ENCODE assay signal across 23 cellular contexts in the genomic region with DNA sequence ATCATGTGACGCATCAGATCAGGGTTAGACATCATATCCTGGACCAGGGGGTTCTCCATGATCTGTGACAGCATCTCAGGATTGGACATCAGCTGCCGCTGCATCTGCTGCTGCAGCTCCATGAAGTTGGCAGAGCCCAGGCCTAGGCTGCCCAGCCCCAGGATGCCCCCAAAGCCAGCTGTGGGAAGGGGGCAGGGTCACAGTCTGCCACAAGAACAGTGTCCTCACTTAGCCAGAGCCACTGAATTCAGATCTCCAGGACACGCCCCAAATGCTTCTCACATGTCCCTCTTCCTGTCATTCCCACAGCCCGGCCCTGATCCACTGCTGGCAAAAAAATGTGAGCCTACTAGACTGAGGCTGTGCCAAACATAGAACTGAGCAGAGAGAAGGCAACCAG. TPM values are rescaled to one million over a fixed set of nuclear protein-coding genes. Genes with fewer than 3 reads are reported as not detected.
DNase-seq lines count a peak whose midpoint lies in the region; ATAC-seq and TF ChIP-seq lines count a peak whose summit lies in the region.
"Had no signal": no experiment of that assay in that cellular context is flagged by ENCODE, and none has a peak within 500 bp of the region (broad histone marks: within the 10 kb centered on the region; RNA-seq: fewer than 3 reads in every experiment).

No MANE protein-coding gene starts in this region.

- no peak overlapping the region for H3K27ac Mint-ChIP-seq in activated T-helper 1 cell treated with anti-CD3 and anti-CD28 coated beads, Interleukin-12 subunit alpha, Interleukin-12 subunit beta, Interleukin-2, Interleukin-4 antibody, amounts not matched to agents 30 ng/mL and 10 ng/mL and 1 ng/mL, durations not matched to agents 14 hours and 24 hours and 36 hours
- H3K27ac Mint-ChIP-seq: activated CD4-positive, alpha-beta T cell treated with anti-CD3 and anti-CD28 coated beads for 36 hours; activated naive CD8-positive, alpha-beta T cell; T-cell had no signal

- no peaks in the 10 kb centered on the region for H3K9me3 ChIP-seq in Peyer's patch
- H3K9me3 ChIP-seq: body of pancreas, uterus had no signal

- peaks cover 24% of the 10 kb centered on the region for H3K4me1 Mint-ChIP-seq in activated T-helper 1 cell treated with anti-CD3 and anti-CD28 coated beads, Interleukin-12 subunit alpha, Interleukin-12 subunit beta, Interleukin-2, Interleukin-4 antibody, amounts not matched to agents 30 ng/mL and 10 ng/mL and 1 ng/mL, durations not matched to agents 14 hours and 24 hours and 36 hours (ENCODE audit: low read depth)

- no peak overlapping the region for H3K27ac ChIP-seq in Peyer's patch
- H3K27ac ChIP-seq: body of pancreas, hepatocyte, uterus had no signal

- peaks cover 29% of the 10 kb centered on the region for H3K36me3 Mint-ChIP-seq in activated T-helper 1 cell treated with anti-CD3 and anti-CD28 coated beads, Interleukin-12 subunit alpha, Interleukin-12 subunit beta, Interleukin-2, Interleukin-4 antibody, amounts not matched to agents 30 ng/mL and 10 ng/mL and 1 ng/mL, durations not matched to agents 14 hours and 24 hours and 36 hours (ENCODE audit: low read depth)
- H3K36me3 Mint-ChIP-seq: activated naive CD8-positive, alpha-beta T cell had no signal

- H3K36me3 ChIP-seq in Peyer's patch = peaks cover 0 to 14% (median 0%) of the 10 kb centered on the region in 3 donors
- H3K36me3 ChIP-seq: uterus had no signal

- peak overlapping the region; percentile 15 for H3K4me3 Mint-ChIP-seq in activated T-helper 1 cell treated with anti-CD3 and anti-CD28 coated beads, Interleukin-12 subunit alpha, Interleukin-12 subunit beta, Interleukin-2, Interleukin-4 antibody, amounts not matched to agents 30 ng/mL and 10 ng/mL and 1 ng/mL, durations not matched to agents 14 hours and 24 hours and 36 hours
- H3K4me3 Mint-ChIP-seq: activated CD4-positive, alpha-beta T cell treated with anti-CD3 and anti-CD28 coated beads for 36 hours; activated naive CD8-positive, alpha-beta T cell; CD14-positive monocyte; T-cell had no signal

- H3K9me3 Mint-ChIP-seq in activated T-helper 1 cell treated with anti-CD3 and anti-CD28 coated beads, Interleukin-12 subunit alpha, Interleukin-12 subunit beta, Interleukin-2, Interleukin-4 antibody, amounts not matched to agents 30 ng/mL and 10 ng/mL and 1 ng/mL, durations not matched to agents 14 hours and 24 hours and 36 hours = no peaks in the 10 kb centered on the region
- H3K9me3 Mint-ChIP-seq: CD14-positive monocyte, T-cell had no signal

- H3K4me3 ChIP-seq in Peyer's patch = no peak overlapping the region
- H3K4me3 ChIP-seq: body of pancreas, hepatocyte, lung, uterus had no signal

- TF ChIP-seq CTCF in GM13976 (IDR thresholded peaks at IDR 0.05; ENCODE audit: borderline replicate concordance, control extremely low read depth, extremely low read depth, insufficient read depth, missing control alignments) (no peak), Peyer's patch (IDR thresholded peaks at IDR 0.05) (no peak)

- H3K27me3 Mint-ChIP-seq in activated T-helper 1 cell treated with anti-CD3 and anti-CD28 coated beads, Interleukin-12 subunit alpha, Interleukin-12 subunit beta, Interleukin-2, Interleukin-4 antibody, amounts not matched to agents 30 ng/mL and 10 ng/mL and 1 ng/mL, durations not matched to agents 14 hours and 24 hours and 36 hours (ENCODE audit: insufficient read depth) = no peaks in the 10 kb centered on the region
- H3K27me3 Mint-ChIP-seq: activated CD4-positive, alpha-beta T cell treated with anti-CD3 and anti-CD28 coated beads for 36 hours; activated naive CD8-positive, alpha-beta T cell; naive thymus-derived CD4-positive, alpha-beta T cell; T-cell had no signal

- no peak for TF ChIP-seq POLR2A in Peyer's patch (IDR thresholded peaks at IDR 0.05)

- ATAC-seq in HG02678 (IDR thresholded peaks at IDR 0.05; ENCODE audit: unreplicated experiment) = no peak
- no peak for ATAC-seq in HG02884 (IDR thresholded peaks at IDR 0.05; ENCODE audit: unreplicated experiment)
- ATAC-seq: activated CD4-positive, alpha-beta T cell treated with anti-CD3 and anti-CD28 coated beads for 36 hours; body of pancreas; naive thymus-derived CD4-positive, alpha-beta T cell; T-cell had no signal

- in situ Hi-C loops in GM13976 (cut with MboI; ENCODE audit: low sequenced_read_pairs, unreplicated experiment) = no loop called here

- intact Hi-C loops in activated T-helper 1 cell treated with anti-CD3 and anti-CD28 coated beads, Interleukin-12 subunit alpha, Interleukin-12 subunit beta, Interleukin-2, Interleukin-4 antibody, amounts not matched to agents 30 ng/mL and 10 ng/mL and 1 ng/mL, durations not matched to agents 14 hours and 24 hours and 36 hours (cut with micrococcal nuclease) = loop anchor here (5.0 to 10.0 kb wide), 3 partner anchors 454 to 776 kb away; a partner anchor contains a TSS

- peak; percentile 56 for DNase-seq in Ammon's horn (ENCODE audit: low spot score)
- no peak for DNase-seq in activated T-helper 1 cell treated with anti-CD3 and anti-CD28 coated beads, Interleukin-12 subunit alpha, Interleukin-12 subunit beta, Interleukin-2, Interleukin-4 antibody, amounts not matched to agents 30 ng/mL and 10 ng/mL and 1 ng/mL, durations not matched to agents 14 hours and 24 hours and 36 hours (ENCODE audit: low spot score)
- peak; percentile 59 for DNase-seq in hepatic stellate cell (ENCODE audit: low spot score)
- peak; percentile 49 for DNase-seq in pons (ENCODE audit: low spot score)
- DNase-seq in GM13976 (ENCODE audit: low spot score) = no peak
- no peak for DNase-seq in Peyer's patch
- DNase-seq: ACHN; activated CD4-positive, alpha-beta T cell treated with anti-CD3 and anti-CD28 coated beads for 36 hours; body of pancreas; naive thymus-derived CD4-positive, alpha-beta T cell; NCI-H69; SHP77 treated with DMSO at 0.1 percent for 48 hours; stimulated activated CD8-positive, alpha-beta memory T cell treated with anti-CD3 and anti-CD28 coated beads, Interleukin-4, amount 100 ng/mL, for 48 hours; T-cell; uterus had no signal

- H3K4me1 ChIP-seq in Peyer's patch = peaks cover 0 to 13% (median 4%) of the 10 kb centered on the region in 4 donors
- H3K4me1 ChIP-seq: uterus had no signal

- no peaks in the 10 kb centered on the region for H3K27me3 ChIP-seq in Peyer's patch
- H3K27me3 ChIP-seq: body of pancreas, hepatocyte, uterus had no signal

RNA-seq across cellular contexts. Expression of a gene that starts 3.2 kb away (rescaled TPM):
- total RNA-seq in activated T-helper 1 cell treated with anti-CD3 and anti-CD28 coated beads, Interleukin-12 subunit alpha, Interleukin-12 subunit beta, Interleukin-2, Interleukin-4 antibody, amounts not matched to agents 30 ng/mL and 10 ng/mL and 1 ng/mL, durations not matched to agents 14 hours and 24 hours and 36 hours = 59.5 and 64.5 TPM in 2 replicates
- 10 to 100 TPM; 16.3 to 22.5 (median 21.4) TPM for total RNA-seq in Peyer's patch

RNA-seq across cellular contexts. Expression of a gene that starts 4.2 kb away (rescaled TPM):
- 66.8 and 67.1 TPM in 2 replicates for total RNA-seq in activated T-helper 1 cell treated with anti-CD3 and anti-CD28 coated beads, Interleukin-12 subunit alpha, Interleukin-12 subunit beta, Interleukin-2, Interleukin-4 antibody, amounts not matched to agents 30 ng/mL and 10 ng/mL and 1 ng/mL, durations not matched to agents 14 hours and 24 hours and 36 hours
- total RNA-seq in Peyer's patch = 10 to 100 TPM; 40.4 to 75.5 (median 54.1) TPM

RNA-seq across cellular contexts. Expression of a gene that starts 10.6 kb away (rescaled TPM):
- 0.18 TPM in 1 of 2 replicates, not detected in the other for total RNA-seq in activated T-helper 1 cell treated with anti-CD3 and anti-CD28 coated beads, Interleukin-12 subunit alpha, Interleukin-12 subunit beta, Interleukin-2, Interleukin-4 antibody, amounts not matched to agents 30 ng/mL and 10 ng/mL and 1 ng/mL, durations not matched to agents 14 hours and 24 hours and 36 hours
- total RNA-seq in Peyer's patch = 100 to 1,000 TPM in 3 of 4 donors, 10 to 100 TPM in 1; 96.6 to 188 (median 146) TPM
- total RNA-seq: G401, M059J had no signal

RNA-seq across cellular contexts. Expression of a gene that starts 29.6 kb away (rescaled TPM):
- total RNA-seq in activated T-helper 1 cell treated with anti-CD3 and anti-CD28 coated beads, Interleukin-12 subunit alpha, Interleukin-12 subunit beta, Interleukin-2, Interleukin-4 antibody, amounts not matched to agents 30 ng/mL and 10 ng/mL and 1 ng/mL, durations not matched to agents 14 hours and 24 hours and 36 hours = 195 TPM in 2 replicates
- total RNA-seq in Peyer's patch = 100 to 1,000 TPM; 133 to 269 (median 202) TPM

RNA-seq across cellular contexts. Expression of a gene that starts 31.9 kb away (rescaled TPM):
- total RNA-seq in activated T-helper 1 cell treated with anti-CD3 and anti-CD28 coated beads, Interleukin-12 subunit alpha, Interleukin-12 subunit beta, Interleukin-2, Interleukin-4 antibody, amounts not matched to agents 30 ng/mL and 10 ng/mL and 1 ng/mL, durations not matched to agents 14 hours and 24 hours and 36 hours = 0.27 and 0.41 TPM in 2 replicates
- 1 to 10 TPM in 1 of 4 donors, under 1 TPM in 1, not detected in 2; 0.80 to 2.1 TPM for total RNA-seq in Peyer's patch

Comparison
In these comparisons a context has a peak if more than half of its experiments do, and no peak if none do; other contexts are left out.
1. DNase-seq: peak in Ammon's horn (single experiment), hepatic stellate cell (single experiment) and pons (single experiment); none in activated T-helper 1 cell treated with anti-CD3 and anti-CD28 coated beads, Interleukin-12 subunit alpha, Interleukin-12 subunit beta, Interleukin-2, Interleukin-4 antibody, amounts not matched to agents 30 ng/mL and 10 ng/mL and 1 ng/mL, durations not matched to agents 14 hours and 24 hours and 36 hours (single experiment), GM13976 (single experiment) and Peyer's patch (0 of 3).
2. RNA of a gene that starts 10.6 kb away (total RNA-seq): 96.6 to 188 TPM in Peyer's patch; 0.18 TPM in activated T-helper 1 cell treated with anti-CD3 and anti-CD28 coated beads, Interleukin-12 subunit alpha, Interleukin-12 subunit beta, Interleukin-2, Interleukin-4 antibody, amounts not matched to agents 30 ng/mL and 10 ng/mL and 1 ng/mL, durations not matched to agents 14 hours and 24 hours and 36 hours; every median in the first group is over 10 times any median in the second.